8 cellular contexts compared by ENCODE assay signal in the genomic region with DNA sequence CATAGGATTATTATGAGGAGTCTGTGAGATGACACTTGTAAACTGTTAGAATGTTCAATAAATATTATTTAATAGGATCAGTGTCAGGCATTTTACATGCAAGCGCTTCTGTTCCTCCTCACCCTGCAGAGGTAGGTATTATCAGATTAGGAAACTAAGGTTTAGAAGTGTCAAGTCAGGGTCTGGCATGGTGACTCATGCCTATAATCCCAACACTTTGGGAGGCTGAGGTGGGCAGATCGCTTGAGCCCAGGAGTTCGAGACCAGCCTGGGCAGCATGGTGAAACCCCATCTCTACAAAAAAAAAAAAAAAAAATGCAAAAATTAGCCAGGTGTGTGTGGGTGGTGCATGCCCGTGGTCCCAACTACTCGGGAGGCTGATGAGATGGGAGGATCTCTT. TPM values are rescaled to one million over a fixed set of nuclear protein-coding genes. Genes with fewer than 3 reads are reported as not detected.
DNase-seq lines count a peak whose midpoint lies in the region; ATAC-seq, FAIRE-seq and TF ChIP-seq lines count a peak whose summit lies in the region.
"Not testable (repeated sequence)": the region's sequence is repeated elsewhere in the genome, so short reads cannot be mapped to it uniquely, and the experiment has no call there.

No MANE protein-coding gene starts in this region.

- TF ChIP-seq CTCF in HEK293 (tag by site-specific recombination; IDR thresholded peaks at IDR 0.05); WERI-Rb-1 (IDR thresholded peaks at IDR 0.05; ENCODE audit: low read depth, low read length); K562 (IDR thresholded peaks at IDR 0.05 in 2 of 3, conservative IDR thresholded peaks at IDR 0.05 in 1 of 3; ENCODE audit: insufficient read depth in 2 of 3, low read depth in 1 of 3, low read length in 3 of 3): not testable (repeated sequence)

- not testable (repeated sequence) for H3K36me3 Mint-ChIP-seq in stimulated activated memory B cell treated with anti-CD40 and anti-IgM and Interleukin-4, amounts not matched to agents 10 μg/mL and 1 μg/mL and 100 μg/mL, for 72 hours

- not testable (repeated sequence) for H3K9me2 ChIP-seq in Karpas-422 (replicated peaks; ENCODE audit: insufficient read depth, low read length)

- H3K4me3 Mint-ChIP-seq in stimulated activated memory B cell treated with anti-CD40 and anti-IgM and Interleukin-4, amounts not matched to agents 10 μg/mL and 1 μg/mL and 100 μg/mL, for 72 hours, result not testable (repeated sequence)

- TF ChIP-seq EP300 in K562 (IDR thresholded peaks at IDR 0.05; ENCODE audit: low read length), result not testable (repeated sequence)

- H3K27ac ChIP-seq in HEK293 (ENCODE audit: extremely low read depth, low read depth, low read length); WERI-Rb-1; K562 (ENCODE audit: extremely low read depth, low read depth, low read length): not testable (repeated sequence)
- peak overlapping the region; percentile 18; the same call in 1 of the 2 replicates for H3K27ac ChIP-seq in Karpas-422 (ENCODE audit: low read length)

- intact Hi-C loops in K562 (cut with micrococcal nuclease), result not testable (repeated sequence)

- POLR2A ChIA-PET in HEK293 (lab: Yijun Ruan, JAX), result not testable (repeated sequence)
- POLR2A ChIA-PET in K562 (lab: Yijun Ruan, JAX), result interaction anchor here (1.2 to 1.6 kb wide), 3 partner anchors 9 to 131 kb away, joined by 3 read pairs; partner anchors contain the start of gene SLC9A1

- not testable (repeated sequence) for H3K9me3 Mint-ChIP-seq in stimulated activated memory B cell treated with anti-CD40 and anti-IgM and Interleukin-4, amounts not matched to agents 10 μg/mL and 1 μg/mL and 100 μg/mL, for 72 hours

- not testable (repeated sequence) for BruUV-seq in K562 (replicated peaks; lab: Mats Ljungman, UMichigan)

- H2AFZ ChIP-seq in Karpas-422 (ENCODE audit: low read length); K562 (ENCODE audit: low read depth, low read length): not testable (repeated sequence)

- not testable (repeated sequence) for H3K9me3 ChIP-seq in HEK293 (ENCODE audit: control insufficient read depth, insufficient read depth, low read depth, low read length); Karpas-422 (ENCODE audit: low read length); WERI-Rb-1 (ENCODE audit: severe bottlenecking); K562 (replicated peaks; ENCODE audit: control insufficient read depth, insufficient read depth, low read depth, low read length)

- CTCF ChIA-PET in HEK293 (lab: Yijun Ruan, JAX), result interaction anchor here (0.6 to 2.0 kb wide), 2 partner anchors 40 to 46 kb away, joined by 4 to 5 read pairs; no protein-coding TSS in a partner anchor
- CTCF ChIA-PET in K562 (lab: Yijun Ruan, JAX; ENCODE audit: low intra/inter-chr PET ratio), result not testable (repeated sequence)

- in situ Hi-C loops in K562 (cut with MboI), result not testable (repeated sequence)

- peaks cover 21% of the 10 kb centered on the region for H3K4me1 Mint-ChIP-seq in stimulated activated memory B cell treated with anti-CD40 and anti-IgM and Interleukin-4, amounts not matched to agents 10 μg/mL and 1 μg/mL and 100 μg/mL, for 72 hours

- not testable (repeated sequence) for H3K9me1 ChIP-seq in K562 (ENCODE audit: control insufficient read depth, insufficient read depth, low read length)

- H3K36me3 ChIP-seq in HEK293 (ENCODE audit: control insufficient read depth in 2 of 2, insufficient read depth in 1 of 2, low read length in 2 of 2); Karpas-422 (ENCODE audit: insufficient read depth, low read length); WERI-Rb-1; K562 (ENCODE audit: control insufficient read depth, insufficient read depth, low read length): not testable (repeated sequence)

- FAIRE-seq in K562 (lab: Jason Lieb, UNC), result not testable (repeated sequence)

- H3K27me3 ChIP-seq in Karpas-422 (ENCODE audit: low read length); WERI-Rb-1 (ENCODE audit: insufficient read depth, low read depth, severe bottlenecking); K562 (ENCODE audit: control insufficient read depth in 2 of 2, insufficient read depth in 2 of 2, low read length in 2 of 2): not testable (repeated sequence)

- H3K9ac ChIP-seq in Karpas-422 (ENCODE audit: low read length); K562 (ENCODE audit: insufficient read depth in 1 of 2, low read depth in 2 of 2, low read length in 2 of 2): not testable (repeated sequence)

- not testable (repeated sequence) for H4K20me1 ChIP-seq in Karpas-422 (ENCODE audit: insufficient read depth, low read depth, low read length); K562 (replicated peaks; ENCODE audit: control insufficient read depth, insufficient read depth, low read length)

- not testable (repeated sequence) for H3K4me3 ChIP-seq in HEK293 (ENCODE audit: low read depth, low read length); Karpas-422 (ENCODE audit: low read length); WERI-Rb-1 (ENCODE audit: low read depth, low read length); K562

- TF ChIP-seq POLR2A in K562 (conservative IDR thresholded peaks at IDR 0.05), result not testable (repeated sequence)

- not testable (repeated sequence) for H3K27me3 Mint-ChIP-seq in stimulated activated memory B cell treated with anti-CD40 and anti-IgM and Interleukin-4, amounts not matched to agents 10 μg/mL and 1 μg/mL and 100 μg/mL, for 72 hours

- H3K27ac Mint-ChIP-seq in stimulated activated memory B cell treated with anti-CD40 and anti-IgM and Interleukin-4, amounts not matched to agents 10 μg/mL and 1 μg/mL and 100 μg/mL, for 72 hours, result peak overlapping the region; percentile 1

- ATAC-seq in K562, result peak; percentile 38; the same call in 1 of the 3 replicates
- not testable (repeated sequence) for ATAC-seq in stimulated activated memory B cell treated with anti-CD40 and anti-IgM and Interleukin-4, amounts not matched to agents 10 μg/mL and 1 μg/mL and 100 μg/mL, for 72 hours

- H3K4me1 ChIP-seq in HEK293 (ENCODE audit: control insufficient read depth, insufficient read depth, low read length); K562 (replicated peaks in 1 of 2; ENCODE audit: control insufficient read depth in 2 of 2, insufficient read depth in 2 of 2, low read length in 2 of 2): not testable (repeated sequence)
- H3K4me1 ChIP-seq in Karpas-422 (ENCODE audit: low read length), result peaks cover 31% of the 10 kb centered on the region

- DNase-seq in Karpas-422; K562 (ENCODE audit: extremely low read depth in 1 of 4, low spot score in 3 of 4): not testable (repeated sequence)
- DNase-seq in NCI-H524 treated with DMSO at 0.1 percent for 48 hours (lab: John Stamatoyannopoulos, UW), result peak; percentile 32
- peak; percentile 96 for DNase-seq in NCI-H82 (lab: John Stamatoyannopoulos, UW)
- DNase-seq in NCI-H82 treated with DMSO at 0.1 percent for 48 hours (lab: John Stamatoyannopoulos, UW; ENCODE audit: unreplicated experiment), result peak; percentile 95
- DNase-seq in WERI-Rb-1, result peak; percentile 59

- WGBS in K562 (ENCODE audit: insufficient coverage, low coverage, missing lambda C conversion rate), result 60% methylated on average over 5 of the region's 5 CpGs

- H3K4me2 ChIP-seq in Karpas-422 (ENCODE audit: low read depth, low read length, poor library complexity, severe bottlenecking); K562 (ENCODE audit: insufficient read depth, low read length): not testable (repeated sequence)

- H3K79me2 ChIP-seq in Karpas-422 (ENCODE audit: low read length), result peaks cover 82% of the 10 kb centered on the region
- not testable (repeated sequence) for H3K79me2 ChIP-seq in K562 (ENCODE audit: control insufficient read depth, insufficient read depth, low read length)

- not testable (repeated sequence) for TF ChIP-seq RAD21 in K562 (CRISPR knock-in tag; conservative IDR thresholded peaks at IDR 0.05 in 1 of 2, IDR thresholded peaks at IDR 0.05 in 1 of 2)

TF ChIP-seq in HEK293, 187 proteins besides CTCF, POLR2A, EP300 and RAD21 (continues in another document):
- TF ChIP-seq SP7 (tag by site-specific recombination; IDR thresholded peaks at IDR 0.05) (0 out of 2 replicates have a peak, but pooled peaks have one; percentile 15), ZFHX2 (tag by site-specific recombination; conservative IDR thresholded peaks at IDR 0.05) (peak; percentile 49), ZNF600 (tag by site-specific recombination; IDR thresholded peaks at IDR 0.05) (peak; percentile 67; the same call in 1 of the 2 replicates)

TF ChIP-seq in K562, 482 proteins besides CTCF, POLR2A, EP300 and RAD21 (continues in another document):
- TF ChIP-seq ARID1B (IDR thresholded peaks at IDR 0.05), result peak; percentile 57
- TF ChIP-seq JUND (IDR thresholded peaks at IDR 0.05; ENCODE audit: borderline replicate concordance, low read depth, low read length), result peak; percentile 44; the same call in 1 of the 2 replicates
- TF ChIP-seq JUND (tag; IDR thresholded peaks at IDR 0.05; ENCODE audit: borderline replicate concordance, low read depth, low read length), result peak; percentile 60; the same call in 2 of the 3 replicates

RNA-seq across cellular contexts. Expression of gene WDTC1, which starts 9.2 kb away (rescaled TPM):
- total RNA-seq in Karpas-422 (2014; rRNA removed; shearing (Covaris generic); ENCODE audit: low replicate concordance), result 37.0 and 44.1 TPM in 2 replicates
- total RNA-seq in K562 (2011; cell fraction: chromatin; rRNA removed; ENCODE audit: low replicate concordance), result 11.7 and 29.9 TPM in 2 replicates
- 14.6 and 17.5 TPM in 2 replicates for total RNA-seq in K562 (2011; cell fraction: nucleolus; rRNA removed)
- 16.1 and 18.5 TPM in 2 replicates for total RNA-seq in K562 (2011; cell fraction: nucleoplasm; rRNA removed)
- 14.7 and 15.9 TPM in 2 replicates for total RNA-seq in K562 (2014; rRNA removed)
- 6.8 and 8.2 TPM in 2 replicates for total RNA-seq in K562 (2014; rRNA removed; fragmentation: Illumina TruSeq; extraction: Trizol)
- total RNA-seq in K562 (2015; rRNA removed; fragmentation: Illumina TruSeq; extraction: Trizol), result 8.1 and 8.4 TPM in 2 replicates
- total RNA-seq in K562 (2021), result 29.5 and 32.3 TPM in 2 replicates
- 8.8 and 16.9 TPM in 2 replicates for polyA plus RNA-seq in K562 (2011; rRNA removed)
- 7.0 and 10.9 TPM in 2 replicates for polyA plus RNA-seq in K562 (2011; cell fraction: cytosol; rRNA removed)
- polyA plus RNA-seq in K562 (2011; cell fraction: nucleus; rRNA removed), result 12.4 and 17.4 TPM in 2 replicates
- polyA plus RNA-seq in K562 (2012), result 24.8 and 47.4 TPM in 2 replicates
- 26.9 and 30.2 TPM in 2 replicates for polyA plus RNA-seq in K562 (2014; fragmentation: Illumina TruSeq; extraction: Trizol)
- under 1 TPM; 0.18 to 0.27 TPM for polyA plus RNA-seq in K562 (2014; fragmentation: Nextera tagmentation; extraction: Ambion mirVana)
- 15.2 and 16.0 TPM in 2 replicates for polyA plus RNA-seq in K562 (2014; rRNA removed)
- 11.2 and 11.4 TPM in 2 replicates for polyA minus RNA-seq in K562 (2011; rRNA and poly(A)+ RNA removed)
- polyA minus RNA-seq in K562 (2011; cell fraction: cytosol; rRNA and poly(A)+ RNA removed), result 11.3 and 13.6 TPM in 2 replicates
- 7.4 and 10.4 TPM in 2 replicates for polyA minus RNA-seq in K562 (2011; cell fraction: nucleus; rRNA and poly(A)+ RNA removed)
